ENCODE assay signal across 9 cellular contexts in genomic region chr15:93997071-93997658, GRCh38.
DNase-seq lines count a peak whose midpoint lies in the region; ATAC-seq and TF ChIP-seq lines count a peak whose summit lies in the region.
"Had no signal": no experiment of that assay in that cellular context is flagged by ENCODE, and none has a peak within 500 bp of the region (broad histone marks: within the 10 kb centered on the region; RNA-seq: fewer than 3 reads in every experiment).

No MANE protein-coding gene starts in this region.

- H3K4me1 Mint-ChIP-seq in neural crest cell, result peaks cover 31% of the 10 kb centered on the region

- TF ChIP-seq CTCF in KMS-11 (conservative IDR thresholded peaks at IDR 0.05; ENCODE audit: low read depth, low read length) (peak; percentile 71; the same call in 1 of the 2 replicates), breast epithelium (IDR thresholded peaks at IDR 0.05) (peak; percentile 8 to 56 (median 49)), neural crest cell (conservative IDR thresholded peaks at IDR 0.05) (peak; percentile 85)

- no peak overlapping the region for H3K9ac ChIP-seq in KMS-11

- no peaks in the 10 kb centered on the region for H3K27me3 Mint-ChIP-seq in neural crest cell (ENCODE audit: low read depth)

- H3K9me3 Mint-ChIP-seq in neural crest cell, result no peaks in the 10 kb centered on the region

- no peak overlapping the region for H3K4me3 ChIP-seq in KMS-11 (IDR thresholded peaks at IDR 0.05; ENCODE audit: insufficient read depth, low read depth, low read length)
- H3K4me3 ChIP-seq in breast epithelium, result no peak overlapping the region
- H3K4me3 ChIP-seq: SJSA1 had no signal

- H4K20me1 ChIP-seq in KMS-11 (ENCODE audit: insufficient read depth), result no peaks in the 10 kb centered on the region

- no peaks in the 10 kb centered on the region for H3K79me2 ChIP-seq in KMS-11 (ENCODE audit: insufficient read depth, low read depth)

- H3K27ac ChIP-seq in KMS-11, result no peak overlapping the region
- H3K27ac ChIP-seq in breast epithelium, result no peak overlapping the region
- H3K27ac ChIP-seq: SJSA1 had no signal

- intact Hi-C loops in breast epithelium (cut with DNase I; ENCODE audit: low total_unique reads), result no loop called here

- TF ChIP-seq POLR2A in breast epithelium (IDR thresholded peaks at IDR 0.05), result no peak

- no peak overlapping the region for H3K4me2 ChIP-seq in KMS-11

- H3K36me3 ChIP-seq in KMS-11 (ENCODE audit: insufficient read depth) (no peaks in the 10 kb centered on the region), breast epithelium (no peaks in the 10 kb centered on the region)
- H3K36me3 ChIP-seq: SJSA1 had no signal

- no peak overlapping the region for H3K27ac Mint-ChIP-seq in neural crest cell (ENCODE audit: unreplicated experiment)

- no peaks in the 10 kb centered on the region for H3K4me1 ChIP-seq in KMS-11 (ENCODE audit: low read depth, poor library complexity, severe bottlenecking)
- H3K4me1 ChIP-seq in breast epithelium, result no peaks in the 10 kb centered on the region
- H3K4me1 ChIP-seq: SJSA1 had no signal

- no peak overlapping the region for H3K4me3 Mint-ChIP-seq in neural crest cell

- ATAC-seq in GM18520 (IDR thresholded peaks at IDR 0.05; ENCODE audit: unreplicated experiment) (no peak), GM21447 (IDR thresholded peaks at IDR 0.05; ENCODE audit: unreplicated experiment) (no peak)

- no peaks in the 10 kb centered on the region for H3K36me3 Mint-ChIP-seq in neural crest cell (ENCODE audit: low read depth)

- DNase-seq in ELR (ENCODE audit: low read depth) (peak; percentile 8), breast epithelium (ENCODE audit: low spot score in 2 of 2) (no peak), neural crest cell (ENCODE audit: low read depth, low spot score) (peak; percentile 20), islet precursor cell (no peak)
- no peak for DNase-seq in activated naive CD4-positive, alpha-beta T cell treated with Interleukin-2 at 50 U/mL for 16 hours

- no peak overlapping the region for H2AFZ ChIP-seq in KMS-11 (ENCODE audit: low read depth)

- no peaks in the 10 kb centered on the region for H3K9me3 ChIP-seq in breast epithelium
- H3K9me3 ChIP-seq: SJSA1 had no signal

- H3K27me3 ChIP-seq in KMS-11 (ENCODE audit: insufficient read depth, low read depth) (no peaks in the 10 kb centered on the region), breast epithelium (no peaks in the 10 kb centered on the region)
- H3K27me3 ChIP-seq: SJSA1 had no signal

Comparison
In these comparisons a context has a peak if more than half of its experiments do, and no peak if none do; other contexts are left out.
1. DNase-seq: peak in ELR (single experiment) and neural crest cell (single experiment); none in breast epithelium (0 of 2), islet precursor cell (single experiment) and activated naive CD4-positive, alpha-beta T cell treated with Interleukin-2 at 50 U/mL for 16 hours (single experiment).
2. Peak in every context shown above with its lines, with median percentiles within 50 percentile points of each other: CTCF ChIP-seq.